8 cellular contexts compared by ENCODE assay signal in genomic region chr5:177116631-177117373, GRCh38. TPM values are rescaled to one million over a fixed set of nuclear protein-coding genes. Genes with fewer than 3 reads are reported as not detected.
DNase-seq lines count a peak whose midpoint lies in the region; ATAC-seq and TF ChIP-seq lines count a peak whose summit lies in the region.

No MANE protein-coding gene starts in this region.

- H3K9me3 ChIP-seq in CD8-positive, alpha-beta T cell (ENCODE audit: low read length): no peaks in the 10 kb centered on the region
- H3K9me3 ChIP-seq in fibroblast of lung (ENCODE audit: control insufficient read depth, insufficient read depth, low read depth, low read length) (no peaks in the 10 kb centered on the region), neuronal stem cell (replicated peaks in 1 of 2; ENCODE audit: control insufficient read depth in 2 of 2, insufficient read depth in 1 of 2, low read depth in 1 of 2, low read length in 2 of 2) (peaks cover 0 to 2% of the 10 kb centered on the region in 2 donors)

- peaks cover 14% of the 10 kb centered on the region for H3K4me1 ChIP-seq in CD8-positive, alpha-beta T cell (ENCODE audit: insufficient read depth, low read length)
- H3K4me1 ChIP-seq in fibroblast of lung (ENCODE audit: control insufficient read depth, extremely low read depth, insufficient read depth, low read length) (peaks cover 2% of the 10 kb centered on the region), neuronal stem cell (ENCODE audit: control insufficient read depth in 2 of 2, insufficient read depth in 1 of 2, low read depth in 1 of 2, low read length in 2 of 2) (peaks cover 0 to 5% of the 10 kb centered on the region in 2 donors)

- no peak overlapping the region for H3K27ac ChIP-seq in CD8-positive, alpha-beta T cell (ENCODE audit: low read depth, low read length)
- H3K27ac ChIP-seq in fibroblast of lung (ENCODE audit: insufficient read depth, low read length) (peak overlapping the region; percentile 19), neuronal stem cell (replicated peaks; ENCODE audit: low read length) (peak overlapping the region; percentile 37)

- peak overlapping the region; percentile 46 for H3K4me3 ChIP-seq in CD8-positive, alpha-beta T cell (ENCODE audit: low read depth, low read length)
- H3K4me3 ChIP-seq in fibroblast of lung (replicated peaks in 1 of 4; ENCODE audit: control extremely low read depth in 1 of 4, insufficient read depth in 1 of 4, low read depth in 3 of 4, low read length in 4 of 4) (no peak overlapping the region), neuronal stem cell (ENCODE audit: low read length in 2 of 2) (no peak overlapping the region)

- H2BK5ac ChIP-seq in neuronal stem cell (ENCODE audit: low read length): no peak overlapping the region

- H2AFZ ChIP-seq in fibroblast of lung (ENCODE audit: low read length): peak overlapping the region; percentile 79
- peak overlapping the region; percentile 66 for H2AFZ ChIP-seq in neuronal stem cell (ENCODE audit: low read length)

- no CpG with 5 or more reads among the region's 49 CpGs for whole genome bisulfite sequencing in neuronal stem cell (ENCODE audit: extremely low coverage in 2 of 2, insufficient read length in 2 of 2, insufficient replicate concordance in 1 of 2), 2 donors

- no peak overlapping the region for H4K8ac ChIP-seq in neuronal stem cell (ENCODE audit: low read depth, low read length)

- H3K27me3 Mint-ChIP-seq in CD8-positive, alpha-beta T cell (ENCODE audit: low read depth): no peaks in the 10 kb centered on the region

- peak overlapping the region; percentile 71 for H2BK15ac ChIP-seq in neuronal stem cell (ENCODE audit: low read length)

- H2AK5ac ChIP-seq in neuronal stem cell (ENCODE audit: low read depth, low read length): peak overlapping the region; percentile 54

- H3K4me3 Mint-ChIP-seq in CD8-positive, alpha-beta T cell: peak overlapping the region; percentile 66

- H3K14ac ChIP-seq in neuronal stem cell (ENCODE audit: low read length): no peak overlapping the region

- peak overlapping the region; percentile 89 for H3K18ac ChIP-seq in neuronal stem cell (ENCODE audit: low read length)

- H3K9me3 Mint-ChIP-seq in CD8-positive, alpha-beta T cell: no peaks in the 10 kb centered on the region

- H3K27ac Mint-ChIP-seq in CD8-positive, alpha-beta T cell: peak overlapping the region; percentile 84

- no peaks in the 10 kb centered on the region for H3K79me2 ChIP-seq in fibroblast of lung (ENCODE audit: control insufficient read depth, insufficient read depth, low read length)

- H4K20me1 ChIP-seq in fibroblast of lung (ENCODE audit: control insufficient read depth, extremely low read depth, insufficient read depth, low read length): no peaks in the 10 kb centered on the region

- CTCF ChIA-PET in CD8-positive, alpha-beta T cell (lab: Charles Lee): no interaction called here

- no peak for TF ChIP-seq CTCF in CD8-positive, alpha-beta T cell (IDR thresholded peaks at IDR 0.05)
- TF ChIP-seq CTCF in fibroblast of lung (conservative IDR thresholded peaks at IDR 0.05 in 1 of 2, IDR thresholded peaks at IDR 0.05 in 1 of 2; ENCODE audit: low read depth in 1 of 2, low read length in 2 of 2): no peak

- no peaks in the 10 kb centered on the region for H3K36me3 ChIP-seq in CD8-positive, alpha-beta T cell (ENCODE audit: insufficient read depth, low read length)
- H3K36me3 ChIP-seq in fibroblast of lung (ENCODE audit: control insufficient read depth, insufficient read depth, low read length): no peaks in the 10 kb centered on the region
- peaks cover 0 to 2% of the 10 kb centered on the region in 2 donors for H3K36me3 ChIP-seq in neuronal stem cell (replicated peaks in 1 of 2; ENCODE audit: control insufficient read depth in 2 of 2, insufficient read depth in 2 of 2, low read length in 2 of 2)

- no peaks in the 10 kb centered on the region for H3K79me1 ChIP-seq in neuronal stem cell (ENCODE audit: low read depth, low read length)

- no peak overlapping the region for H2BK120ac ChIP-seq in neuronal stem cell (ENCODE audit: low read depth, low read length)

- peak overlapping the region; percentile 10 for H3K23ac ChIP-seq in neuronal stem cell (ENCODE audit: low read depth, low read length, poor library complexity)

- POLR2A ChIA-PET in CD8-positive, alpha-beta T cell (lab: Charles Lee): no interaction called here

- peaks cover 16% of the 10 kb centered on the region for H3K4me1 Mint-ChIP-seq in CD8-positive, alpha-beta T cell (ENCODE audit: low read depth)

- DNase-seq in CD8-positive, alpha-beta T cell: peak; percentile 59 to 90 (median 79)
- DNase-seq in HK-2 (ENCODE audit: unreplicated experiment): peak; percentile 91
- peak; percentile 73 for DNase-seq in activated T-helper 1 cell treated with Interleukin-2 at 50 U/mL for 16 hours (ENCODE audit: low read depth)
- peak; percentile 81 to 85 for DNase-seq in fibroblast of lung (ENCODE audit: low read depth in 2 of 2)
- peak; percentile 35 for DNase-seq in neuronal stem cell (ENCODE audit: low spot score)
- peak; percentile 65 to 80 (median 71) for DNase-seq in stimulated activated naive CD4-positive, alpha-beta T cell (lab: John Stamatoyannopoulos, UW)
- no peak for DNase-seq in DMS79 treated with DMSO at 0.1 percent for 48 hours (lab: John Stamatoyannopoulos, UW)

- H3K4me2 ChIP-seq in fibroblast of lung (ENCODE audit: extremely low read depth, insufficient read depth, low read length) (peak overlapping the region; percentile 33), neuronal stem cell (ENCODE audit: insufficient read depth, low read length, poor library complexity, severe bottlenecking) (no peak overlapping the region)

- intact Hi-C loops in CD8-positive, alpha-beta T cell (cut with DNase I, micrococcal nuclease): loop anchor here in 1 of 2 experiments (1.0 to 10.0 kb wide), 3 partner anchors 16 to 340 kb away; partner anchors contain the start of gene NSD1

- H4K91ac ChIP-seq in neuronal stem cell (ENCODE audit: low read depth, low read length, poor library complexity): no peak overlapping the region

- H3K4ac ChIP-seq in neuronal stem cell (ENCODE audit: low read length): no peak overlapping the region

- H3K9ac ChIP-seq in fibroblast of lung (ENCODE audit: insufficient read depth, low read length) (peak overlapping the region; percentile 1), neuronal stem cell (ENCODE audit: low read depth, low read length, poor library complexity) (no peak overlapping the region)

- no peaks in the 10 kb centered on the region for H3K36me3 Mint-ChIP-seq in CD8-positive, alpha-beta T cell

- H3K27me3 ChIP-seq in CD8-positive, alpha-beta T cell (ENCODE audit: insufficient read depth, low read length): no peaks in the 10 kb centered on the region
- H3K27me3 ChIP-seq in fibroblast of lung (ENCODE audit: control insufficient read depth, insufficient read depth, low read length): no peaks in the 10 kb centered on the region
- peaks cover 0 to 3% (median 0%) of the 10 kb centered on the region in 3 experiments for H3K27me3 ChIP-seq in neuronal stem cell (ENCODE audit: control insufficient read depth in 3 of 3, insufficient read depth in 3 of 3, low read depth in 1 of 3, low read length in 3 of 3)

- ATAC-seq in CD8-positive, alpha-beta T cell: peak; percentile 93
- no peak for ATAC-seq in GM18868 (IDR thresholded peaks at IDR 0.05; ENCODE audit: unreplicated experiment)

- H2BK12ac ChIP-seq in neuronal stem cell (ENCODE audit: low read length): no peak overlapping the region

RNA-seq across cellular contexts. Expression of gene NSD1, which starts 16.8 kb away (rescaled TPM):
- 10 to 100 TPM; 71.8 to 75.2 TPM for total RNA-seq in CD8-positive, alpha-beta T cell
- total RNA-seq in fibroblast of lung: 36.0 and 52.8 TPM in 2 replicates
- polyA plus RNA-seq in fibroblast of lung: 16.5 and 19.3 TPM in 2 replicates
- 13.8 and 16.6 TPM in 2 replicates for polyA plus RNA-seq in fibroblast of lung (2012)
- polyA minus RNA-seq in fibroblast of lung (ENCODE audit: low replicate concordance): 47.8 and 58.7 TPM in 2 replicates
- 23.2 TPM for polyA plus RNA-seq in neuronal stem cell (2013, experiment 1 of 2)
- polyA plus RNA-seq in neuronal stem cell (2013, experiment 2 of 2): 22.8 TPM

RNA-seq across cellular contexts. Expression of gene FGFR4, which starts 30.1 kb away (rescaled TPM):
- 1 to 10 TPM; 2.6 TPM for total RNA-seq in CD8-positive, alpha-beta T cell
- 12.6 and 13.6 TPM in 2 replicates for total RNA-seq in fibroblast of lung
- polyA plus RNA-seq in fibroblast of lung: 5.6 and 28.4 TPM in 2 replicates
- polyA plus RNA-seq in fibroblast of lung (2012): 8.9 and 37.5 TPM in 2 replicates
- 12.7 and 60.0 TPM in 2 replicates for polyA minus RNA-seq in fibroblast of lung (ENCODE audit: low replicate concordance)
- polyA plus RNA-seq in neuronal stem cell (2013, experiment 1 of 2): 16.0 TPM
- polyA plus RNA-seq in neuronal stem cell (2013, experiment 2 of 2): 16.0 TPM
